Comparison of ENCODE assay signal across 8 cellular contexts in genomic region chr16:4624015-4624826, GRCh38. TPM values are rescaled to one million over a fixed set of nuclear protein-coding genes. Genes with fewer than 3 reads are reported as not detected.
DNase-seq lines count a peak whose midpoint lies in the region; ATAC-seq and TF ChIP-seq lines count a peak whose summit lies in the region.

MGRN1 (plus strand) TSS chr16:4624826; CDS start chr16:4624961, 135 bp downstream.

- H3K9me3 ChIP-seq in cardiac muscle cell (ENCODE audit: low read depth) (no peaks in the 10 kb centered on the region), parathyroid adenoma (ENCODE audit: control insufficient read depth, low read length) (no peaks in the 10 kb centered on the region), tibial artery (no peaks in the 10 kb centered on the region)

- peak; percentile 94 for TF ChIP-seq CTCF in GM12872 (IDR thresholded peaks at IDR 0.05; ENCODE audit: insufficient read depth, low read depth, low read length)
- peak; percentile 98 for TF ChIP-seq CTCF in cardiac muscle cell (IDR thresholded peaks at IDR 0.05; ENCODE audit: low read depth, low read length)
- TF ChIP-seq CTCF in parathyroid adenoma (IDR thresholded peaks at IDR 0.05): peak; percentile 99
- peak; percentile 81 to 83 for TF ChIP-seq CTCF in tibial artery (IDR thresholded peaks at IDR 0.05)

- H3K79me2 ChIP-seq in parathyroid adenoma: peaks cover 44% of the 10 kb centered on the region

- peaks cover 31% of the 10 kb centered on the region for H3K4me1 Mint-ChIP-seq in activated naive CD8-positive, alpha-beta T cell treated with anti-CD3 and anti-CD28 coated beads, Interleukin-2, amount 50 U/mL, for 24 hours

- peak; percentile 72 for ATAC-seq in HG02763 (IDR thresholded peaks at IDR 0.05; ENCODE audit: unreplicated experiment)
- peak; percentile 81 for ATAC-seq in activated naive CD8-positive, alpha-beta T cell treated with anti-CD3 and anti-CD28 coated beads, Interleukin-2, amount 50 U/mL, for 24 hours

- H3K4me1 ChIP-seq in cardiac muscle cell (ENCODE audit: low read depth): peaks cover 5% of the 10 kb centered on the region
- H3K4me1 ChIP-seq in parathyroid adenoma: peaks cover 15% of the 10 kb centered on the region
- H3K4me1 ChIP-seq in tibial artery: peaks cover 0 to 34% (median 23%) of the 10 kb centered on the region in 4 donors

- H2AFZ ChIP-seq in parathyroid adenoma: peak within 1 kb of the TSS; percentile 99

- no peaks in the 10 kb centered on the region for H3K27me3 Mint-ChIP-seq in activated naive CD8-positive, alpha-beta T cell treated with anti-CD3 and anti-CD28 coated beads, Interleukin-2, amount 50 U/mL, for 24 hours

- H3K4me3 ChIP-seq in cardiac muscle cell (peak within 1 kb of the TSS; percentile 74), parathyroid adenoma (ENCODE audit: low read depth, low read length) (peak within 1 kb of the TSS; percentile 85), tibial artery (peak within 1 kb of the TSS; percentile 62 to 93)

- peak; percentile 92 to 98 (median 96) for DNase-seq in NCI-H1417 (lab: John Stamatoyannopoulos, UW)
- DNase-seq in T follicular helper cell (ENCODE audit: low read depth): peak; percentile 89
- peak; percentile 91 for DNase-seq in activated naive CD8-positive, alpha-beta T cell treated with anti-CD3 and anti-CD28 coated beads, Interleukin-2, amount 50 U/mL, for 24 hours
- peak; percentile 98 for DNase-seq in cardiac muscle cell (ENCODE audit: low read depth in 1 of 2, low spot score in 1 of 2)
- peak; percentile 94 to 97 for DNase-seq in tibial artery

- peaks cover 4% of the 10 kb centered on the region for H3K36me3 Mint-ChIP-seq in activated naive CD8-positive, alpha-beta T cell treated with anti-CD3 and anti-CD28 coated beads, Interleukin-2, amount 50 U/mL, for 24 hours (ENCODE audit: low read depth)

- no peaks in the 10 kb centered on the region for H3K9me3 Mint-ChIP-seq in activated naive CD8-positive, alpha-beta T cell treated with anti-CD3 and anti-CD28 coated beads, Interleukin-2, amount 50 U/mL, for 24 hours

- intact Hi-C loops in tibial artery (cut with DNase I; ENCODE audit: low total_unique reads): no loop called here

- H3K4me3 Mint-ChIP-seq in activated naive CD8-positive, alpha-beta T cell treated with anti-CD3 and anti-CD28 coated beads, Interleukin-2, amount 50 U/mL, for 24 hours: peak within 1 kb of the TSS; percentile 94

- H3K9ac ChIP-seq in parathyroid adenoma: peak within 1 kb of the TSS; percentile 97

- H3K27ac ChIP-seq in cardiac muscle cell (peak within 1 kb of the TSS; percentile 96), parathyroid adenoma (peak within 1 kb of the TSS; percentile 99), tibial artery (peak within 1 kb of the TSS; percentile 83 to 90)

- H3K4me2 ChIP-seq in parathyroid adenoma (ENCODE audit: low read length): peak within 1 kb of the TSS; percentile 89

- H3K36me3 ChIP-seq in cardiac muscle cell (no peaks in the 10 kb centered on the region), parathyroid adenoma (ENCODE audit: control insufficient read depth, insufficient read depth, low read length) (no peaks in the 10 kb centered on the region), tibial artery (no peaks in the 10 kb centered on the region)

- H3K27ac Mint-ChIP-seq in activated naive CD8-positive, alpha-beta T cell treated with anti-CD3 and anti-CD28 coated beads, Interleukin-2, amount 50 U/mL, for 24 hours: peak within 1 kb of the TSS; percentile 97

- H3K27me3 ChIP-seq in cardiac muscle cell (no peaks in the 10 kb centered on the region), parathyroid adenoma (ENCODE audit: control insufficient read depth, insufficient read depth, low read length) (no peaks in the 10 kb centered on the region), tibial artery (no peaks in the 10 kb centered on the region)

RNA-seq across cellular contexts. Expression of gene MGRN1, which starts in this region (rescaled TPM):
- 58.2 and 66.6 TPM in 2 replicates for total RNA-seq in cardiac muscle cell
- polyA plus RNA-seq in cardiac muscle cell: 42.6 and 47.2 TPM in 2 replicates

Comparison
In these comparisons a context has a peak if more than half of its experiments do, and no peak if none do; other contexts are left out.
1. Peak in every context shown above with its lines: DNase-seq, ATAC-seq, H3K4me3 ChIP-seq and H3K27ac ChIP-seq.